ENCODE assay signal across 2 cellular contexts in genomic region chr2:9256570-9257043, GRCh38.
TF ChIP-seq lines count a peak whose summit lies in the region.

No MANE protein-coding gene starts in this region.

TF ChIP-seq in GM23338, 12 proteins besides CTCF, POLR2A, EP300 and RAD21 (continued from another document):
- TF ChIP-seq, protein P1, sequence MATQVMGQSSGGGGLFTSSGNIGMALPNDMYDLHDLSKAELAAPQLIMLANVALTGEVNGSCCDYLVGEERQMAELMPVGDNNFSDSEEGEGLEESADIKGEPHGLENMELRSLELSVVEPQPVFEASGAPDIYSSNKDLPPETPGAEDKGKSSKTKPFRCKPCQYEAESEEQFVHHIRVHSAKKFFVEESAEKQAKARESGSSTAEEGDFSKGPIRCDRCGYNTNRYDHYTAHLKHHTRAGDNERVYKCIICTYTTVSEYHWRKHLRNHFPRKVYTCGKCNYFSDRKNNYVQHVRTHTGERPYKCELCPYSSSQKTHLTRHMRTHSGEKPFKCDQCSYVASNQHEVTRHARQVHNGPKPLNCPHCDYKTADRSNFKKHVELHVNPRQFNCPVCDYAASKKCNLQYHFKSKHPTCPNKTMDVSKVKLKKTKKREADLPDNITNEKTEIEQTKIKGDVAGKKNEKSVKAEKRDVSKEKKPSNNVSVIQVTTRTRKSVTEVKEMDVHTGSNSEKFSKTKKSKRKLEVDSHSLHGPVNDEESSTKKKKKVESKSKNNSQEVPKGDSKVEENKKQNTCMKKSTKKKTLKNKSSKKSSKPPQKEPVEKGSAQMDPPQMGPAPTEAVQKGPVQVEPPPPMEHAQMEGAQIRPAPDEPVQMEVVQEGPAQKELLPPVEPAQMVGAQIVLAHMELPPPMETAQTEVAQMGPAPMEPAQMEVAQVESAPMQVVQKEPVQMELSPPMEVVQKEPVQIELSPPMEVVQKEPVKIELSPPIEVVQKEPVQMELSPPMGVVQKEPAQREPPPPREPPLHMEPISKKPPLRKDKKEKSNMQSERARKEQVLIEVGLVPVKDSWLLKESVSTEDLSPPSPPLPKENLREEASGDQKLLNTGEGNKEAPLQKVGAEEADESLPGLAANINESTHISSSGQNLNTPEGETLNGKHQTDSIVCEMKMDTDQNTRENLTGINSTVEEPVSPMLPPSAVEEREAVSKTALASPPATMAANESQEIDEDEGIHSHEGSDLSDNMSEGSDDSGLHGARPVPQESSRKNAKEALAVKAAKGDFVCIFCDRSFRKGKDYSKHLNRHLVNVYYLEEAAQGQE (IDR thresholded peaks at IDR 0.05; ENCODE audit: unreplicated experiment) = no peak

TF ChIP-seq in SK-N-SH, 30 proteins besides CTCF, POLR2A, EP300 and RAD21 (continued from another document):
- TF ChIP-seq, protein P1 (IDR thresholded peaks at IDR 0.05; ENCODE audit: low read depth, low read length) = no peak
- TF ChIP-seq NFIC (IDR thresholded peaks at IDR 0.05; ENCODE audit: borderline replicate concordance) (peak; percentile 34; the same call in 1 of the 2 replicates), SMC3 (IDR thresholded peaks at IDR 0.05; ENCODE audit: low read depth, low read length) (0 out of 2 replicates have a peak, but pooled peaks have one; percentile 3), TEAD4 (IDR thresholded peaks at IDR 0.05; ENCODE audit: borderline replicate concordance, insufficient read depth) (0 out of 2 replicates have a peak, but pooled peaks have one; percentile 30), TCF12 (IDR thresholded peaks at IDR 0.05) (peak; percentile 97), ELF1 (IDR thresholded peaks at IDR 0.05) (no peak), FOXM1 (IDR thresholded peaks at IDR 0.05; ENCODE audit: low read depth) (0 out of 2 replicates have a peak, but pooled peaks have one; percentile 37), FOXJ3 (CRISPR knock-in tag; IDR thresholded peaks at IDR 0.05) (no peak), EZH2phosphoT487 (IDR thresholded peaks at IDR 0.05; ENCODE audit: borderline replicate concordance, low read depth) (no peak), FOSL2 (IDR thresholded peaks at IDR 0.05; ENCODE audit: borderline replicate concordance, low read depth) (no peak), GABPA (IDR thresholded peaks at IDR 0.05; ENCODE audit: low read depth) (no peak), MEF2A (IDR thresholded peaks at IDR 0.05; ENCODE audit: borderline replicate concordance, low read depth) (no peak), NRF1 (IDR thresholded peaks at IDR 0.05; ENCODE audit: low read depth, low read length) (no peak), USF1 (IDR thresholded peaks at IDR 0.05; ENCODE audit: borderline replicate concordance, low read depth) (no peak), YY1 (IDR thresholded peaks at IDR 0.05; ENCODE audit: low read depth) (no peak), RCOR1 (IDR thresholded peaks at IDR 0.05; ENCODE audit: low read length) (peak; percentile 91), POLR2AphosphoS5 (IDR thresholded peaks at IDR 0.05; ENCODE audit: low read depth, low read length) (peak; percentile 82; the same call in 1 of the 2 replicates), RFX5 (IDR thresholded peaks at IDR 0.05; ENCODE audit: low read length) (0 out of 2 replicates have a peak, but pooled peaks have one; percentile 45), IRF3 (IDR thresholded peaks at IDR 0.05; ENCODE audit: low read depth, low read length) (no peak), SIN3A (IDR thresholded peaks at IDR 0.05; ENCODE audit: borderline replicate concordance, low read depth, low read length) (no peak), GATA2 (CRISPR knock-in tag; IDR thresholded peaks at IDR 0.05) (no peak), USF2 (IDR thresholded peaks at IDR 0.05; ENCODE audit: borderline replicate concordance, low read depth, low read length) (no peak)
- TF ChIP-seq, protein P2, sequence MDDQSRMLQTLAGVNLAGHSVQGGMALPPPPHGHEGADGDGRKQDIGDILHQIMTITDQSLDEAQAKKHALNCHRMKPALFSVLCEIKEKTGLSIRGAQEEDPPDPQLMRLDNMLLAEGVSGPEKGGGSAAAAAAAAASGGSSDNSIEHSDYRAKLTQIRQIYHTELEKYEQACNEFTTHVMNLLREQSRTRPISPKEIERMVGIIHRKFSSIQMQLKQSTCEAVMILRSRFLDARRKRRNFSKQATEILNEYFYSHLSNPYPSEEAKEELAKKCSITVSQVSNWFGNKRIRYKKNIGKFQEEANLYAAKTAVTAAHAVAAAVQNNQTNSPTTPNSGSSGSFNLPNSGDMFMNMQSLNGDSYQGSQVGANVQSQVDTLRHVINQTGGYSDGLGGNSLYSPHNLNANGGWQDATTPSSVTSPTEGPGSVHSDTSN (IDR thresholded peaks at IDR 0.05) = peak; percentile 75
